Comparison of ENCODE assay signal across 8 cellular contexts in genomic region chr11:70399681-70400112, GRCh38. TPM values are rescaled to one million over a fixed set of nuclear protein-coding genes. Genes with fewer than 3 reads are reported as not detected.
DNase-seq lines count a peak whose midpoint lies in the region; ATAC-seq and TF ChIP-seq lines count a peak whose summit lies in the region.

No MANE protein-coding gene starts in this region.

- H3K27ac Mint-ChIP-seq in mesothelial cell of epicardium, result peak overlapping the region; percentile 91
- H3K27ac Mint-ChIP-seq in type B pancreatic cell, result peak overlapping the region; percentile 93

- H3K27me3 ChIP-seq in esophagus (ENCODE audit: control insufficient read depth in 1 of 2, insufficient read depth in 2 of 2, low read length in 2 of 2), result no peaks in the 10 kb centered on the region

- H3K9me3 ChIP-seq in SK-N-MC (ENCODE audit: low read depth, low read length) (no peaks in the 10 kb centered on the region), esophagus (ENCODE audit: control insufficient read depth in 2 of 2, insufficient read depth in 1 of 2, low read depth in 1 of 2, low read length in 1 of 2) (no peaks in the 10 kb centered on the region)

- peaks cover 6% of the 10 kb centered on the region for H3K36me3 ChIP-seq in SK-N-MC (ENCODE audit: insufficient read depth, low read length)
- H3K36me3 ChIP-seq in esophagus (ENCODE audit: control insufficient read depth in 2 of 2, insufficient read depth in 2 of 2, low read length in 1 of 2), result no peaks in the 10 kb centered on the region

- peaks cover 23% of the 10 kb centered on the region for H3K4me1 Mint-ChIP-seq in mesothelial cell of epicardium
- peaks cover 21% of the 10 kb centered on the region for H3K4me1 Mint-ChIP-seq in type B pancreatic cell (ENCODE audit: unreplicated experiment)

- H3K4me3 Mint-ChIP-seq in mesothelial cell of epicardium (peak overlapping the region; percentile 80), type B pancreatic cell (peak overlapping the region; percentile 88)

- H3K27me3 Mint-ChIP-seq in mesothelial cell of epicardium (ENCODE audit: low read depth) (no peaks in the 10 kb centered on the region), type B pancreatic cell (no peaks in the 10 kb centered on the region)

- H3K27ac ChIP-seq in SK-N-MC (no peak overlapping the region), esophagus (ENCODE audit: low read depth in 2 of 2, low read length in 1 of 2) (peak overlapping the region; percentile 90 to 94)

- DNase-seq in GM04504 (ENCODE audit: low read depth) (peak; percentile 91), SK-N-MC (ENCODE audit: low read depth, low spot score) (no peak), mesothelial cell of epicardium (ENCODE audit: low spot score in 2 of 2, unreplicated experiment in 2 of 2) (peak in 1 of 2 experiments; percentile 59), type B pancreatic cell (ENCODE audit: extremely low spot score, unreplicated experiment) (no peak)
- no peak for DNase-seq in stimulated activated CD4-positive, alpha-beta T cell treated with anti-CD3 and anti-CD28 coated beads, Interleukin-4, amount 100 ng/mL, for 4 hours

- no peaks in the 10 kb centered on the region for H3K36me3 Mint-ChIP-seq in mesothelial cell of epicardium
- H3K36me3 Mint-ChIP-seq in type B pancreatic cell, result peaks cover 10% of the 10 kb centered on the region

- H3K9ac ChIP-seq in SK-N-MC (ENCODE audit: insufficient read length), result peak overlapping the region; percentile 95

- peaks cover 4 to 14% of the 10 kb centered on the region in 2 donors for H3K4me1 ChIP-seq in esophagus (ENCODE audit: control insufficient read depth in 2 of 2, insufficient read depth in 2 of 2, low read length in 1 of 2)

- TF ChIP-seq CTCF in mesothelial cell of epicardium (IDR thresholded peaks at IDR 0.05; ENCODE audit: unreplicated experiment) (no peak), type B pancreatic cell (conservative IDR thresholded peaks at IDR 0.05) (no peak)

- 7 to 11% methylated on average over 16 of the region's 16 CpGs for WGBS in esophagus, 2 donors

- H3K4me3 ChIP-seq in SK-N-MC (peak overlapping the region; percentile 91), esophagus (ENCODE audit: low read depth in 1 of 2, low read length in 2 of 2) (peak overlapping the region; percentile 82 to 95)

- H3K9me3 Mint-ChIP-seq in mesothelial cell of epicardium, result no peaks in the 10 kb centered on the region
- H3K9me3 Mint-ChIP-seq in type B pancreatic cell, result no peaks in the 10 kb centered on the region

- ATAC-seq in HG03097 (IDR thresholded peaks at IDR 0.05; ENCODE audit: low FRiP score, unreplicated experiment) (no peak), GM21737 (IDR thresholded peaks at IDR 0.05; ENCODE audit: unreplicated experiment) (no peak)

RNA-seq across cellular contexts. Expression of gene CTTN, which starts 1.4 kb away (rescaled TPM):
- polyA plus RNA-seq in esophagus, result 100 to 1,000 TPM; 111 to 121 TPM
- total RNA-seq in mesothelial cell of epicardium (307 to 326 TPM (median 318 TPM) in 3 replicates), type B pancreatic cell (ENCODE audit: low replicate concordance) (211 and 264 TPM in 2 replicates)
